Comparison of ENCODE assay signal across 1 cellular context in the genomic region with DNA sequence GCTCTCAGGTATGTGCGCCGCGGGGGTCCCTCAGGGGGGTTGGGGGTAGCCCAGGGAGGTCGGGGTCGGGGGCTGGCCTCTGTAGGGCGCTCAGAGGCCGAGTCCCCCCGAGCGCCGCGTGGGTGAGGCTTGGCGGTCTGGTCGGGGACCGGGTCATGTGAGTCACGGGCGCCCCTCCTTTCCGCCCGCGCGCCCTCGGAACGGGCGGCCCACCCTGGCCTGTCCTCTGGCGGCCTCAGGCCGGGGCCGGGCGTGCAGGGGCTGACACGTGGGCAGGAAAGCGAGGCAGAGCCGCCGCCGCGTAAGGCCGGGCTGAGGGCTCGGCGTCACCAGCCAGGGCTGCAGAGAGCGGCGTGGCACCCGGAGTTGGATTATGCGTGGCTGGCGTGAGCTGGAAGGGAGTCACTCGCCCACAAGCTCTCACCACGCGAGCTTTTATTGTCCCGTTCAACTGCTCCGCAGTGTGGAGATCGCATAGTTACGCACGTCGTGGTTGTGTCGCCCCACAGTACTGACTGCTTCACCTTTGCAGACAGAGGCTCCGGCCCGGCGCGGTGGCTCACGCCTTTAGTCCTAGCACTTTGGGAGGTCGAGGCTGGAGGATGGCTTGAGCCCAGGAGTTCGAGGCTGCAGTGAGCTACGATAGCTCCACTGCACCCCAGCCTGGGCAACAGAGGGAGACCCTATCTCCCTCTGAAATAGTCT.
A peak's percentile ranks its signal among the peaks of the same experiment; 100 is the strongest.
TF ChIP-seq lines count a peak whose summit lies in the region.

No MANE protein-coding gene starts in this region.

TF ChIP-seq in HEK293, 187 proteins besides CTCF, POLR2A, EP300 and RAD21 (continued from another document and continues in another):
- TF ChIP-seq MYNN (tag by site-specific recombination; IDR thresholded peaks at IDR 0.05; ENCODE audit: borderline replicate concordance): peak; percentile 33; the same call in 1 of the 2 replicates
- no peak for TF ChIP-seq ZFP3 (tag by site-specific recombination; IDR thresholded peaks at IDR 0.05; ENCODE audit: low read depth)
- peak; percentile 74 for TF ChIP-seq ZNF335 (tag by site-specific recombination; conservative IDR thresholded peaks at IDR 0.05)
- TF ChIP-seq SCRT2 (tag by site-specific recombination; IDR thresholded peaks at IDR 0.05): 0 out of 2 replicates have a peak, but pooled peaks have one; percentile 8
- peak; percentile 90 for TF ChIP-seq ZSCAN30 (tag by site-specific recombination; IDR thresholded peaks at IDR 0.05)
- TF ChIP-seq, protein P1, sequence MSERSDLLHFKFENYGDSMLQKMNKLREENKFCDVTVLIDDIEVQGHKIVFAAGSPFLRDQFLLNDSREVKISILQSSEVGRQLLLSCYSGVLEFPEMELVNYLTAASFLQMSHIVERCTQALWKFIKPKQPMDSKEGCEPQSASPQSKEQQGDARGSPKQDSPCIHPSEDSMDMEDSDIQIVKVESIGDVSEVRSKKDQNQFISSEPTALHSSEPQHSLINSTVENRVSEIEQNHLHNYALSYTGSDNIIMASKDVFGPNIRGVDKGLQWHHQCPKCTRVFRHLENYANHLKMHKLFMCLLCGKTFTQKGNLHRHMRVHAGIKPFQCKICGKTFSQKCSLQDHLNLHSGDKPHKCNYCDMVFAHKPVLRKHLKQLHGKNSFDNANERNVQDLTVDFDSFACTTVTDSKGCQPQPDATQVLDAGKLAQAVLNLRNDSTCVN (tag by site-specific recombination; optimal IDR thresholded peaks at IDR 0.05): peak; percentile 82
- TF ChIP-seq ZNF19 (tag by site-specific recombination; IDR thresholded peaks at IDR 0.05; ENCODE audit: low read depth): no peak
- TF ChIP-seq ZNF623 (tag by site-specific recombination; IDR thresholded peaks at IDR 0.05): 0 out of 2 replicates have a peak, but pooled peaks have one; percentile 19
- TF ChIP-seq ZBTB49 (tag by site-specific recombination; IDR thresholded peaks at IDR 0.05; ENCODE audit: low read depth): no peak
- peak; percentile 84 for TF ChIP-seq GLIS1 (tag by site-specific recombination; IDR thresholded peaks at IDR 0.05)
- peak; percentile 63; the same call in 1 of the 2 replicates for TF ChIP-seq ZFP69B (tag by site-specific recombination; IDR thresholded peaks at IDR 0.05)
- peak; percentile 97 for TF ChIP-seq ZFHX2 (tag by site-specific recombination; conservative IDR thresholded peaks at IDR 0.05)
- TF ChIP-seq ZXDB (tag by site-specific recombination; IDR thresholded peaks at IDR 0.05): peak; percentile 98
- TF ChIP-seq ZNF610 (tag by site-specific recombination; IDR thresholded peaks at IDR 0.05; ENCODE audit: borderline replicate concordance): no peak; the same call in 1 of the 2 replicates
- no peak; the same call in none of the 2 replicates for TF ChIP-seq SP7 (tag by site-specific recombination; IDR thresholded peaks at IDR 0.05)
- TF ChIP-seq ZSCAN5A (tag by site-specific recombination; IDR thresholded peaks at IDR 0.05): peak; percentile 72; the same call in 1 of the 2 replicates
- TF ChIP-seq, protein P2, sequence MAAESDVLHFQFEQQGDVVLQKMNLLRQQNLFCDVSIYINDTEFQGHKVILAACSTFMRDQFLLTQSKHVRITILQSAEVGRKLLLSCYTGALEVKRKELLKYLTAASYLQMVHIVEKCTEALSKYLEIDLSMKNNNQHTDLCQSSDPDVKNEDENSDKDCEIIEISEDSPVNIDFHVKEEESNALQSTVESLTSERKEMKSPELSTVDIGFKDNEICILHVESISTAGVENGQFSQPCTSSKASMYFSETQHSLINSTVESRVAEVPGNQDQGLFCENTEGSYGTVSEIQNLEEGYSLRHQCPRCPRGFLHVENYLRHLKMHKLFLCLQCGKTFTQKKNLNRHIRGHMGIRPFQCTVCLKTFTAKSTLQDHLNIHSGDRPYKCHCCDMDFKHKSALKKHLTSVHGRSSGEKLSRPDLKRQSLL (tag by site-specific recombination; IDR thresholded peaks at IDR 0.05): no peak
- TF ChIP-seq, protein P3, sequence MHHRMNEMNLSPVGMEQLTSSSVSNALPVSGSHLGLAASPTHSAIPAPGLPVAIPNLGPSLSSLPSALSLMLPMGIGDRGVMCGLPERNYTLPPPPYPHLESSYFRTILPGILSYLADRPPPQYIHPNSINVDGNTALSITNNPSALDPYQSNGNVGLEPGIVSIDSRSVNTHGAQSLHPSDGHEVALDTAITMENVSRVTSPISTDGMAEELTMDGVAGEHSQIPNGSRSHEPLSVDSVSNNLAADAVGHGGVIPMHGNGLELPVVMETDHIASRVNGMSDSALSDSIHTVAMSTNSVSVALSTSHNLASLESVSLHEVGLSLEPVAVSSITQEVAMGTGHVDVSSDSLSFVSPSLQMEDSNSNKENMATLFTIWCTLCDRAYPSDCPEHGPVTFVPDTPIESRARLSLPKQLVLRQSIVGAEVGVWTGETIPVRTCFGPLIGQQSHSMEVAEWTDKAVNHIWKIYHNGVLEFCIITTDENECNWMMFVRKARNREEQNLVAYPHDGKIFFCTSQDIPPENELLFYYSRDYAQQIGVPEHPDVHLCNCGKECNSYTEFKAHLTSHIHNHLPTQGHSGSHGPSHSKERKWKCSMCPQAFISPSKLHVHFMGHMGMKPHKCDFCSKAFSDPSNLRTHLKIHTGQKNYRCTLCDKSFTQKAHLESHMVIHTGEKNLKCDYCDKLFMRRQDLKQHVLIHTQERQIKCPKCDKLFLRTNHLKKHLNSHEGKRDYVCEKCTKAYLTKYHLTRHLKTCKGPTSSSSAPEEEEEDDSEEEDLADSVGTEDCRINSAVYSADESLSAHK (tag by site-specific recombination; IDR thresholded peaks at IDR 0.05): no peak
- TF ChIP-seq ZBTB10 (tag by site-specific recombination; IDR thresholded peaks at IDR 0.05): peak; percentile 53
- no peak for TF ChIP-seq TCF7L2 (IDR thresholded peaks at IDR 0.05; ENCODE audit: borderline replicate concordance, low read depth, low read length)
- TF ChIP-seq ZNF785 (tag by site-specific recombination; IDR thresholded peaks at IDR 0.05): peak; percentile 73; the same call in 1 of the 2 replicates
- TF ChIP-seq ZNF449 (tag by site-specific recombination; IDR thresholded peaks at IDR 0.05): peak; percentile 37; the same call in 1 of the 2 replicates
- peak; percentile 89 for TF ChIP-seq KLF17 (tag by site-specific recombination; IDR thresholded peaks at IDR 0.05)
- no peak for TF ChIP-seq ZNF768 (tag by site-specific recombination; IDR thresholded peaks at IDR 0.05)
- TF ChIP-seq ZNF624 (tag by site-specific recombination; IDR thresholded peaks at IDR 0.05): no peak
- TF ChIP-seq SP2 (tag by site-specific recombination; IDR thresholded peaks at IDR 0.05): peak; percentile 62
- TF ChIP-seq PRDM1 (tag by site-specific recombination; IDR thresholded peaks at IDR 0.05): no peak
- TF ChIP-seq ZNF600 (tag by site-specific recombination; IDR thresholded peaks at IDR 0.05): peak; percentile 94
- TF ChIP-seq ZNF792 (tag by site-specific recombination; IDR thresholded peaks at IDR 0.05): 0 out of 2 replicates have a peak, but pooled peaks have one; percentile 35
- TF ChIP-seq ZSCAN16 (tag by site-specific recombination; IDR thresholded peaks at IDR 0.05): 0 out of 2 replicates have a peak, but pooled peaks have one; percentile 41
- peak; percentile 82 for TF ChIP-seq PATZ1 (tag by site-specific recombination; IDR thresholded peaks at IDR 0.05)
- TF ChIP-seq ZNF394 (tag by site-specific recombination; IDR thresholded peaks at IDR 0.05; ENCODE audit: borderline replicate concordance): peak; percentile 11; the same call in 1 of the 2 replicates
- peak; percentile 60; the same call in 1 of the 2 replicates for TF ChIP-seq KLF7 (tag by site-specific recombination; IDR thresholded peaks at IDR 0.05; ENCODE audit: borderline replicate concordance)
- TF ChIP-seq KLF9 (tag by site-specific recombination; IDR thresholded peaks at IDR 0.05; ENCODE audit: low read depth): peak; percentile 54
- TF ChIP-seq ZNF501 (tag by site-specific recombination; IDR thresholded peaks at IDR 0.05): peak; percentile 80; the same call in 1 of the 2 replicates
- TF ChIP-seq ZNF423 (tag by site-specific recombination; IDR thresholded peaks at IDR 0.05): peak; percentile 47; the same call in 1 of the 2 replicates
- TF ChIP-seq, protein P4, sequence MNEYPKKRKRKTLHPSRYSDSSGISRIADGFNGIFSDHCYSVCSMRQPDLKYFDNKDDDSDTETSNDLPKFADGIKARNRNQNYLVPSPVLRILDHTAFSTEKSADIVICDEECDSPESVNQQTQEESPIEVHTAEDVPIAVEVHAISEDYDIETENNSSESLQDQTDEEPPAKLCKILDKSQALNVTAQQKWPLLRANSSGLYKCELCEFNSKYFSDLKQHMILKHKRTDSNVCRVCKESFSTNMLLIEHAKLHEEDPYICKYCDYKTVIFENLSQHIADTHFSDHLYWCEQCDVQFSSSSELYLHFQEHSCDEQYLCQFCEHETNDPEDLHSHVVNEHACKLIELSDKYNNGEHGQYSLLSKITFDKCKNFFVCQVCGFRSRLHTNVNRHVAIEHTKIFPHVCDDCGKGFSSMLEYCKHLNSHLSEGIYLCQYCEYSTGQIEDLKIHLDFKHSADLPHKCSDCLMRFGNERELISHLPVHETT (tag by site-specific recombination; IDR thresholded peaks at IDR 0.05): no peak
- TF ChIP-seq KLF16 (tag by site-specific recombination; IDR thresholded peaks at IDR 0.05): 0 out of 2 replicates have a peak, but pooled peaks have one; percentile 65
